Comparison of ENCODE assay signal across 21 cellular contexts in genomic region chr3:124177070-124177469, GRCh38.
"Had no signal": no experiment of that assay in that cellular context is flagged by ENCODE, and none has a peak within 500 bp of the region (broad histone marks: within the 10 kb centered on the region; RNA-seq: fewer than 3 reads in every experiment).

No MANE protein-coding gene starts in this region.

- H3K27me3 Mint-ChIP-seq: activated naive CD8-positive, alpha-beta T cell had no signal

- H3K36me3 Mint-ChIP-seq: activated naive CD8-positive, alpha-beta T cell had no signal

- H3K4me3 Mint-ChIP-seq: activated CD8-positive, alpha-beta T cell treated with anti-CD3 and anti-CD28 coated beads for 36 hours; activated naive CD8-positive, alpha-beta T cell; activated T-cell treated with anti-CD3 and anti-CD28 coated beads, Interleukin-2, amount 50 U/mL, for 4 hours; activated T-helper 17 cell treated with anti-CD3 and anti-CD28 coated beads, Interleukin-2, amount 50 U/mL, for 72 hours had no signal

- H3K27ac ChIP-seq: brain microvascular endothelial cell, epithelial cell of prostate, esophagus squamous epithelium had no signal

- H3K9me3 ChIP-seq: esophagus squamous epithelium had no signal

- H3K4me3 ChIP-seq: esophagus squamous epithelium had no signal

- H3K36me3 ChIP-seq: brain microvascular endothelial cell, esophagus squamous epithelium had no signal

- ATAC-seq: activated CD4-positive, CD25-positive, alpha-beta regulatory T cell treated with anti-CD3 and anti-CD28 coated beads, Interleukin-2, amount 50 U/mL, for 24 hours; activated CD8-positive, alpha-beta T cell treated with anti-CD3 and anti-CD28 coated beads for 36 hours; activated T-cell treated with anti-CD3 and anti-CD28 coated beads, Interleukin-2, amount 50 U/mL, for 4 hours; activated T-helper 17 cell treated with anti-CD3 and anti-CD28 coated beads, Interleukin-2, amount 50 U/mL, for 72 hours had no signal

- H3K27ac Mint-ChIP-seq: activated CD8-positive, alpha-beta T cell treated with anti-CD3 and anti-CD28 coated beads for 36 hours; activated naive CD8-positive, alpha-beta T cell; activated T-helper 17 cell treated with anti-CD3 and anti-CD28 coated beads, Interleukin-2, amount 50 U/mL, for 72 hours had no signal

- H3K9me3 Mint-ChIP-seq: activated CD8-positive, alpha-beta T cell treated with anti-CD3 and anti-CD28 coated beads for 36 hours; activated T-cell treated with anti-CD3 and anti-CD28 coated beads, Interleukin-2, amount 50 U/mL, for 4 hours; activated T-helper 17 cell treated with anti-CD3 and anti-CD28 coated beads, Interleukin-2, amount 50 U/mL, for 72 hours had no signal

- H3K27me3 ChIP-seq: brain microvascular endothelial cell, esophagus squamous epithelium had no signal

- H3K4me1 ChIP-seq: esophagus squamous epithelium had no signal

- DNase-seq: activated CD4-positive, alpha-beta T cell treated with anti-CD3 and anti-CD28 coated beads for 48 hours; activated CD4-positive, alpha-beta T cell treated with anti-CD3 and anti-CD28 coated beads, Interleukin-2, amount 50 U/mL, for 1 hour; activated CD4-positive, alpha-beta T cell treated with anti-CD3 and anti-CD28 coated beads, Interleukin-2, amount 50 U/mL, for 48 hours; activated CD8-positive, alpha-beta memory T cell treated with anti-CD3 and anti-CD28 coated beads for 24 hours; activated CD8-positive, alpha-beta T cell treated with anti-CD3 and anti-CD28 coated beads for 36 hours; activated effector memory CD4-positive, alpha-beta T cell treated with Interleukin-2 at 50 U/mL for 16 hours; activated gamma-delta T cell treated with Interleukin-2 at 50 U/mL for 16 hours; activated naive CD4-positive, alpha-beta T cell treated with anti-CD3 and anti-CD28 coated beads, Interleukin-2, amount 50 U/mL, for 16 hours; activated naive CD4-positive, alpha-beta T cell treated with Interleukin-2 at 50 U/mL for 16 hours; activated T-cell treated with anti-CD3 and anti-CD28 coated beads, Interleukin-2, amount 50 U/mL, for 4 hours; amniotic stem cell; brain microvascular endothelial cell; cortex of kidney; effector CD8-positive, alpha-beta T cell; esophagus squamous epithelium; foreskin melanocyte; T-helper 2 cell had no signal

- H3K4me1 Mint-ChIP-seq: activated T-helper 17 cell treated with anti-CD3 and anti-CD28 coated beads, Interleukin-2, amount 50 U/mL, for 72 hours had no signal
